Comparison of ENCODE assay signal across 18 cellular contexts in genomic region chr2:191645807-191646611, GRCh38.
A peak's percentile ranks its signal among the peaks of the same experiment; 100 is the strongest.
DNase-seq lines count a peak whose midpoint lies in the region; ATAC-seq lines count a peak whose summit lies in the region.
"Had no signal": no experiment of that assay in that cellular context is flagged by ENCODE, and none has a peak within 500 bp of the region (broad histone marks: within the 10 kb centered on the region; RNA-seq: fewer than 3 reads in every experiment).

No MANE protein-coding gene starts in this region.

- no peak overlapping the region for H3K4me3 ChIP-seq in skin epidermis
- H3K4me3 ChIP-seq: ascending aorta; BLaER1 treated with 17β-estradiol and CSF1 and Interleukin-3, amounts not matched to agents 10 nM and 100 nM; thoracic aorta had no signal

- ATAC-seq in GM19023 (IDR thresholded peaks at IDR 0.05; ENCODE audit: unreplicated experiment) (no peak), GM21786 (IDR thresholded peaks at IDR 0.05; ENCODE audit: unreplicated experiment) (no peak)
- ATAC-seq: activated CD4-positive, alpha-beta T cell treated with anti-CD3 and anti-CD28 coated beads for 36 hours; left cardiac atrium had no signal

- peak; percentile 31 for DNase-seq in SKM-1 treated with dmso at 0.1 percent for 144 hours (lab: John Stamatoyannopoulos, UW; ENCODE audit: unreplicated experiment)
- DNase-seq in SKM-1 (lab: John Stamatoyannopoulos, UW; ENCODE audit: unreplicated experiment): no peak
- peak; percentile 34 for DNase-seq in NOMO-1 treated with DMSO at 0.1 percent for 48 hours (lab: John Stamatoyannopoulos, UW; ENCODE audit: unreplicated experiment)
- peak; percentile 85 for DNase-seq in epithelial cell of prostate (ENCODE audit: low read depth, low spot score)
- DNase-seq in activated T-cell treated with anti-CD3 and anti-CD28 coated beads, Interleukin-2, amount 50 U/mL, for 1 hour: no peak
- DNase-seq: activated CD4-positive, alpha-beta T cell treated with anti-CD3 and anti-CD28 coated beads for 36 hours; activated gamma-delta T cell treated with Interleukin-2 at 50 U/mL for 16 hours; endodermal cell; left cardiac atrium; NCI-H1048; NCI-H2081 treated with DMSO at 0.1 percent for 48 hours; NCI-H524 had no signal

- H3K27ac ChIP-seq in epithelial cell of prostate: peak overlapping the region; percentile 96
- peak overlapping the region in 15 of 21 experiments; percentile 5 to 65 (median 38) for H3K27ac ChIP-seq in skin epidermis
- H3K27ac ChIP-seq: ascending aorta; BLaER1 treated with 17β-estradiol and CSF1 and Interleukin-3, amounts not matched to agents 10 nM and 100 nM; thoracic aorta had no signal

Comparison
In these comparisons a context has a peak if more than half of its experiments do, and no peak if none do; other contexts are left out.
1. DNase-seq: peak in SKM-1 treated with dmso at 0.1 percent for 144 hours (single experiment), NOMO-1 treated with DMSO at 0.1 percent for 48 hours (single experiment) and epithelial cell of prostate (single experiment); none in SKM-1 (single experiment) and activated T-cell treated with anti-CD3 and anti-CD28 coated beads, Interleukin-2, amount 50 U/mL, for 1 hour (single experiment).